In the genomic region with DNA sequence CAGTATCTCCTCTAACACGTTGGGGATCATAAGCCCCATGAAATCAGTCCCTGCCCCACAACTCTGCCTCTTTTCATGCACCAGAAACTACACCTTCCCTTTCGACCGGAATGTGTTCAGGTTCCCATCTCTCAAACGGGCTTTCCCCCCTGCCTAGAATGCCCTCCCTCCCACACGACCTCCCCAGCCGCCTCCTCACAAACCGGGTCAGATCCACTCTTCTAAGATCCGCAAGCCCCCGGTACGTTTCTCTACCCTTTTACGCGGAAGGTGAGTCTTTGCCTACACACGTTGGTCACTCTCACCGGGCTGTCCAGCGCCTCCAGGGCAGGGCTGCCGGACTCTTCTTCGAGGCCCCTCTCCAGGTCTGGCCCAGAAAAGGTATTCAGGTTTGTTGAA, we compare ENCODE assay signal across 8 cellular contexts. TPM values are rescaled to one million over a fixed set of nuclear protein-coding genes. Genes with fewer than 3 reads are reported as not detected.
DNase-seq lines count a peak whose midpoint lies in the region; ATAC-seq and TF ChIP-seq lines count a peak whose summit lies in the region.

No MANE protein-coding gene starts in this region.

- H3K79me2 ChIP-seq in fibroblast of lung (ENCODE audit: control insufficient read depth, insufficient read depth, low read length): peaks cover 55% of the 10 kb centered on the region
- peaks cover 23% of the 10 kb centered on the region for H3K79me2 ChIP-seq in parathyroid adenoma

- intact Hi-C loops in CD4-positive, alpha-beta T cell (cut with DNase I, micrococcal nuclease): loop anchor here (1.0 to 2.0 kb wide), 5 partner anchors 19 to 277 kb away; a partner anchor contains a TSS
- intact Hi-C loops in activated B cell treated with CpG ODN at 0.5 μM for 24 hours (cut with micrococcal nuclease): loop anchor here (2.0 kb wide), 2 partner anchors 29 to 277 kb away; a partner anchor contains a TSS

- POLR2A ChIA-PET in CD4-positive, alpha-beta T cell (lab: Charles Lee): interaction anchor here (1.2 to 2.8 kb wide), 5 partner anchors 17 to 276 kb away, joined by 3 to 33 read pairs (median 4); a partner anchor contains a TSS
- POLR2A ChIA-PET in activated B cell treated with CpG ODN at 0.5 μM for 24 hours (lab: Charles Lee): interaction anchor here (0.6 to 5.0 kb wide), 6 partner anchors 17 to 276 kb away, joined by 3 to 78 read pairs (median 8); a partner anchor contains a TSS

- H3K36me3 ChIP-seq in fibroblast of lung (ENCODE audit: control insufficient read depth, insufficient read depth, low read length): peaks cover 2% of the 10 kb centered on the region
- no peaks in the 10 kb centered on the region for H3K36me3 ChIP-seq in parathyroid adenoma (ENCODE audit: control insufficient read depth, insufficient read depth, low read length)

- ATAC-seq in CD4-positive, alpha-beta T cell (ENCODE audit: poor library complexity): peak; percentile 39
- ATAC-seq in HG02642 (IDR thresholded peaks at IDR 0.05; ENCODE audit: poor library complexity, unreplicated experiment) (peak; percentile 12), activated B cell treated with CpG ODN at 0.5 μM for 24 hours (ENCODE audit: low read depth) (no peak)

- H3K27me3 ChIP-seq in CD4-positive, alpha-beta T cell (ENCODE audit: control insufficient read depth, insufficient read depth, low read length): no peaks in the 10 kb centered on the region
- H3K27me3 ChIP-seq in fibroblast of lung (ENCODE audit: control insufficient read depth, insufficient read depth, low read length) (no peaks in the 10 kb centered on the region), parathyroid adenoma (ENCODE audit: control insufficient read depth, insufficient read depth, low read length) (no peaks in the 10 kb centered on the region)

- H3K4me2 ChIP-seq in fibroblast of lung (ENCODE audit: extremely low read depth, insufficient read depth, low read length): peak overlapping the region; percentile 79
- H3K4me2 ChIP-seq in parathyroid adenoma (ENCODE audit: low read length): peak overlapping the region; percentile 96

- peak overlapping the region; percentile 0 for H3K27ac Mint-ChIP-seq in CD4-positive, alpha-beta T cell
- peak overlapping the region; percentile 47 for H3K27ac Mint-ChIP-seq in activated B cell treated with CpG ODN at 0.5 μM for 24 hours

- H3K9me3 Mint-ChIP-seq in CD4-positive, alpha-beta T cell: no peaks in the 10 kb centered on the region
- H3K9me3 Mint-ChIP-seq in activated B cell treated with CpG ODN at 0.5 μM for 24 hours: no peaks in the 10 kb centered on the region

- no peaks in the 10 kb centered on the region for H4K20me1 ChIP-seq in fibroblast of lung (ENCODE audit: control insufficient read depth, extremely low read depth, insufficient read depth, low read length)

- peak overlapping the region; percentile 73 for H3K9ac ChIP-seq in fibroblast of lung (ENCODE audit: insufficient read depth, low read length)
- peak overlapping the region; percentile 38 for H3K9ac ChIP-seq in parathyroid adenoma

- H2AFZ ChIP-seq in fibroblast of lung (ENCODE audit: low read length): peak overlapping the region; percentile 82
- peak overlapping the region; percentile 88 for H2AFZ ChIP-seq in parathyroid adenoma

- H3K9me3 ChIP-seq in CD4-positive, alpha-beta T cell (ENCODE audit: control insufficient read depth, low read length): no peaks in the 10 kb centered on the region
- H3K9me3 ChIP-seq in fibroblast of lung (ENCODE audit: control insufficient read depth, insufficient read depth, low read depth, low read length) (no peaks in the 10 kb centered on the region), parathyroid adenoma (ENCODE audit: control insufficient read depth, low read length) (no peaks in the 10 kb centered on the region)

- peak in 1 of 10 experiments; percentile 1 for DNase-seq in CD4-positive, alpha-beta T cell
- DNase-seq in activated B cell treated with CpG ODN at 0.5 μM for 24 hours (no peak), fibroblast of lung (ENCODE audit: low read depth in 2 of 2) (no peak), NCI-H1930 (lab: John Stamatoyannopoulos, UW) (no peak), HuH-7 (ENCODE audit: low spot score) (no peak), KG1 (lab: John Stamatoyannopoulos, UW) (no peak)

- no peak overlapping the region for H3K27ac ChIP-seq in CD4-positive, alpha-beta T cell (ENCODE audit: low read depth, low read length)
- H3K27ac ChIP-seq in fibroblast of lung (ENCODE audit: insufficient read depth, low read length) (peak overlapping the region; percentile 48), parathyroid adenoma (peak overlapping the region; percentile 61)

- no peak for TF ChIP-seq CTCF in CD4-positive, alpha-beta T cell (IDR thresholded peaks at IDR 0.05)
- TF ChIP-seq CTCF in activated B cell treated with CpG ODN at 0.5 μM for 24 hours (IDR thresholded peaks at IDR 0.05) (no peak), fibroblast of lung (conservative IDR thresholded peaks at IDR 0.05 in 1 of 2, IDR thresholded peaks at IDR 0.05 in 1 of 2; ENCODE audit: low read depth in 1 of 2, low read length in 2 of 2) (no peak), parathyroid adenoma (IDR thresholded peaks at IDR 0.05) (no peak)

- peaks cover 19% of the 10 kb centered on the region for H3K36me3 Mint-ChIP-seq in CD4-positive, alpha-beta T cell (ENCODE audit: low read depth)
- H3K36me3 Mint-ChIP-seq in activated B cell treated with CpG ODN at 0.5 μM for 24 hours (ENCODE audit: low read depth): peaks cover 25% of the 10 kb centered on the region

- H3K4me3 ChIP-seq in fibroblast of lung (replicated peaks in 1 of 4; ENCODE audit: control extremely low read depth in 1 of 4, insufficient read depth in 1 of 4, low read depth in 3 of 4, low read length in 4 of 4) (peak overlapping the region; percentile 73 to 96 (median 89)), parathyroid adenoma (ENCODE audit: low read depth, low read length) (peak overlapping the region; percentile 81)

- CTCF ChIA-PET in CD4-positive, alpha-beta T cell (lab: Charles Lee): interaction anchor here (2.2 kb wide), 1 partner anchor 29 kb away, joined by 21 read pairs; a partner anchor contains a TSS
- CTCF ChIA-PET in activated B cell treated with CpG ODN at 0.5 μM for 24 hours (lab: Charles Lee): interaction anchor here (1.6 kb wide), 1 partner anchor 14 kb away, joined by 3 read pairs; no protein-coding TSS in a partner anchor

- peak overlapping the region; percentile 69 for H3K4me3 Mint-ChIP-seq in CD4-positive, alpha-beta T cell
- peak overlapping the region; percentile 85 for H3K4me3 Mint-ChIP-seq in activated B cell treated with CpG ODN at 0.5 μM for 24 hours

- no peaks in the 10 kb centered on the region for H3K27me3 Mint-ChIP-seq in CD4-positive, alpha-beta T cell
- H3K27me3 Mint-ChIP-seq in activated B cell treated with CpG ODN at 0.5 μM for 24 hours: no peaks in the 10 kb centered on the region

- no peaks in the 10 kb centered on the region for H3K4me1 ChIP-seq in fibroblast of lung (ENCODE audit: control insufficient read depth, extremely low read depth, insufficient read depth, low read length)
- peaks cover 3% of the 10 kb centered on the region for H3K4me1 ChIP-seq in parathyroid adenoma

- peaks cover 43% of the 10 kb centered on the region for H3K4me1 Mint-ChIP-seq in CD4-positive, alpha-beta T cell (ENCODE audit: low read depth)
- H3K4me1 Mint-ChIP-seq in activated B cell treated with CpG ODN at 0.5 μM for 24 hours: peaks cover 37% of the 10 kb centered on the region

RNA-seq across cellular contexts. Expression of a gene that starts 0.7 kb away (rescaled TPM):
- total RNA-seq in CD4-positive, alpha-beta T cell: 1 to 10 TPM; 2.5 to 2.9 TPM
- total RNA-seq in activated B cell treated with CpG ODN at 0.5 μM for 24 hours: 17.7 and 19.9 TPM in 2 replicates
- total RNA-seq in fibroblast of lung: 8.0 and 9.7 TPM in 2 replicates
- polyA plus RNA-seq in fibroblast of lung: 12.1 and 20.0 TPM in 2 replicates
- 10.3 and 15.0 TPM in 2 replicates for polyA plus RNA-seq in fibroblast of lung (2012)
- polyA minus RNA-seq in fibroblast of lung (ENCODE audit: low replicate concordance): 16.6 and 33.3 TPM in 2 replicates

RNA-seq across cellular contexts. Expression of a gene that starts 17.9 kb away (rescaled TPM):
- 10 to 100 TPM; 88.3 to 98.7 TPM for total RNA-seq in CD4-positive, alpha-beta T cell
- total RNA-seq in activated B cell treated with CpG ODN at 0.5 μM for 24 hours: 63.2 and 76.8 TPM in 2 replicates
- 19.8 and 30.9 TPM in 2 replicates for total RNA-seq in fibroblast of lung
- polyA plus RNA-seq in fibroblast of lung: 87.9 and 104 TPM in 2 replicates
- 76.0 and 84.8 TPM in 2 replicates for polyA plus RNA-seq in fibroblast of lung (2012)
- 9.4 and 12.0 TPM in 2 replicates for polyA minus RNA-seq in fibroblast of lung (ENCODE audit: low replicate concordance)

RNA-seq across cellular contexts. Expression of a gene that starts 18.3 kb away (rescaled TPM):
- total RNA-seq in CD4-positive, alpha-beta T cell: 10 to 100 TPM; 19.2 to 20.3 TPM
- total RNA-seq in activated B cell treated with CpG ODN at 0.5 μM for 24 hours: 29.7 and 31.2 TPM in 2 replicates
- 11.2 and 14.4 TPM in 2 replicates for total RNA-seq in fibroblast of lung
- polyA plus RNA-seq in fibroblast of lung: 11.1 and 12.3 TPM in 2 replicates
- polyA plus RNA-seq in fibroblast of lung (2012): 7.5 and 8.5 TPM in 2 replicates
- 3.7 and 5.4 TPM in 2 replicates for polyA minus RNA-seq in fibroblast of lung (ENCODE audit: low replicate concordance)

RNA-seq across cellular contexts. Expression of a gene that starts 29.1 kb away (rescaled TPM):
- total RNA-seq in CD4-positive, alpha-beta T cell: 10 to 100 TPM; 59.9 to 62.9 TPM
- total RNA-seq in activated B cell treated with CpG ODN at 0.5 μM for 24 hours (160 and 177 TPM in 2 replicates), fibroblast of lung (136 and 144 TPM in 2 replicates)
- 187 and 365 TPM in 2 replicates for polyA plus RNA-seq in fibroblast of lung
- polyA plus RNA-seq in fibroblast of lung (2012): 120 and 239 TPM in 2 replicates
- polyA minus RNA-seq in fibroblast of lung (ENCODE audit: low replicate concordance): 21.1 and 25.4 TPM in 2 replicates

RNA-seq across cellular contexts. Expression of a gene that starts 48.1 kb away (rescaled TPM):
- 10 to 100 TPM; 68.7 to 77.5 TPM for total RNA-seq in CD4-positive, alpha-beta T cell
- total RNA-seq in activated B cell treated with CpG ODN at 0.5 μM for 24 hours (70.4 and 87.7 TPM in 2 replicates), fibroblast of lung (49.1 and 53.3 TPM in 2 replicates)
- polyA plus RNA-seq in fibroblast of lung: 21.4 and 24.5 TPM in 2 replicates
- 22.0 and 22.1 TPM in 2 replicates for polyA plus RNA-seq in fibroblast of lung (2012)
- 3.0 and 8.5 TPM in 2 replicates for polyA minus RNA-seq in fibroblast of lung (ENCODE audit: low replicate concordance)
